In genomic region chr12:6851153-6851920, GRCh38 we compare ENCODE assay signal across 8 cellular contexts. TPM values are rescaled to one million over a fixed set of nuclear protein-coding genes. Genes with fewer than 3 reads are reported as not detected.
DNase-seq lines count a peak whose midpoint lies in the region; ATAC-seq and TF ChIP-seq lines count a peak whose summit lies in the region.

TSS of gene CDCA3 (minus strand) at chr12:6851286. CDS start at chr12:6850952, 334 bp downstream.

- intact Hi-C loops in T-helper 2 cell treated with Interferon-gamma antibody and Interleukin-4, amounts not matched to agents 100 ng/mL and 5 ng/mL, for 36 hours (cut with micrococcal nuclease): loop anchor here (1.0 to 5.0 kb wide), 3 partner anchors 98 to 359 kb away; partner anchors contain the start of genes MLF2, MRPL51, NCAPD2 and NOP2
- intact Hi-C loops in psoas muscle (cut with DNase I) (no loop called here), uterus (cut with DNase I; ENCODE audit: low total_unique reads) (no loop called here)

- H3K9me3 ChIP-seq in right atrium auricular region: no peaks in the 10 kb centered on the region
- no peaks in the 10 kb centered on the region for H3K9me3 ChIP-seq in psoas muscle
- H3K9me3 ChIP-seq in uterus: no peaks in the 10 kb centered on the region

- WGBS in psoas muscle, 3 donors: 0% methylated on average over 37 of the region's 37 CpGs

- H3K4me1 ChIP-seq in right atrium auricular region (peaks cover 0 to 15% of the 10 kb centered on the region in 2 donors), psoas muscle (peaks cover 14% of the 10 kb centered on the region), uterus (no peaks in the 10 kb centered on the region)

- TF ChIP-seq POLR2A in uterus (IDR thresholded peaks at IDR 0.05): peak; percentile 6 to 49

- H3K4me3 ChIP-seq in right atrium auricular region (peak within 1 kb of the TSS; percentile 68 to 85), psoas muscle (peak within 1 kb of the TSS; percentile 85), uterus (peak within 1 kb of the TSS; percentile 48 to 77)

- H3K27ac ChIP-seq in right atrium auricular region (peak within 1 kb of the TSS; percentile 97), psoas muscle (peak within 1 kb of the TSS; percentile 98), uterus (peak within 1 kb of the TSS; percentile 88 to 91)

- TF ChIP-seq CTCF in right atrium auricular region (IDR thresholded peaks at IDR 0.05): no peak
- no peak for TF ChIP-seq CTCF in psoas muscle (IDR thresholded peaks at IDR 0.05)
- TF ChIP-seq CTCF in uterus (IDR thresholded peaks at IDR 0.05): no peak

- H3K27me3 ChIP-seq in right atrium auricular region: no peaks in the 10 kb centered on the region
- no peaks in the 10 kb centered on the region for H3K27me3 ChIP-seq in psoas muscle (ENCODE audit: insufficient read depth in 3 of 3, low read length in 2 of 3)
- no peaks in the 10 kb centered on the region for H3K27me3 ChIP-seq in uterus

- H3K36me3 ChIP-seq in right atrium auricular region (peaks cover 17% of the 10 kb centered on the region), psoas muscle (ENCODE audit: insufficient read depth in 1 of 2, low read depth in 1 of 2) (peaks cover 0 to 19% of the 10 kb centered on the region in 2 donors), uterus (no peaks in the 10 kb centered on the region)

- ATAC-seq in GM18499 (IDR thresholded peaks at IDR 0.05; ENCODE audit: insufficient read depth, unreplicated experiment): peak; percentile 50
- peak; percentile 61 for ATAC-seq in HG02943 (IDR thresholded peaks at IDR 0.05; ENCODE audit: low read depth, unreplicated experiment)
- ATAC-seq in psoas muscle: peak; percentile 77 to 84 (median 80)

- DNase-seq in NCI-H187 treated with DMSO at 0.1 percent for 48 hours (lab: John Stamatoyannopoulos, UW) (peak; percentile 93), anterior cingulate cortex (lab: John Stamatoyannopoulos, UW) (peak; percentile 52 to 98 (median 88)), right atrium auricular region (ENCODE audit: low spot score) (peak; percentile 98), psoas muscle (peak; percentile 93 to 96), uterus (peak; percentile 92 to 98)

RNA-seq across cellular contexts. Expression of gene CDCA3, which starts in this region (rescaled TPM):
- total RNA-seq in T-helper 2 cell treated with Interferon-gamma antibody and Interleukin-4, amounts not matched to agents 100 ng/mL and 5 ng/mL, for 36 hours: 77.3 and 78.4 TPM in 2 replicates
- total RNA-seq in right atrium auricular region: 1 to 10 TPM in 1 of 2 donors, under 1 TPM in 1; 0.39 to 1.7 TPM
- 1 to 10 TPM in 1 of 4 donors, under 1 TPM in 2, not detected in 1; 0.79 to 1.1 (median 0.92) TPM for total RNA-seq in psoas muscle
- 1 to 10 TPM in 1 of 3 donors, under 1 TPM in 2; 0.21 to 3.3 (median 0.56) TPM for polyA plus RNA-seq in psoas muscle
- 1 to 10 TPM in 1 of 4 donors, under 1 TPM in 1, not detected in 2; 0.76 to 9.6 TPM for total RNA-seq in uterus

Comparison
In these comparisons a context has a peak if more than half of its experiments do, and no peak if none do; other contexts are left out.
1. Peak in every context shown above with its lines: DNase-seq, ATAC-seq, H3K4me3 ChIP-seq and H3K27ac ChIP-seq.